34 cellular contexts compared by ENCODE assay signal in the genomic region with DNA sequence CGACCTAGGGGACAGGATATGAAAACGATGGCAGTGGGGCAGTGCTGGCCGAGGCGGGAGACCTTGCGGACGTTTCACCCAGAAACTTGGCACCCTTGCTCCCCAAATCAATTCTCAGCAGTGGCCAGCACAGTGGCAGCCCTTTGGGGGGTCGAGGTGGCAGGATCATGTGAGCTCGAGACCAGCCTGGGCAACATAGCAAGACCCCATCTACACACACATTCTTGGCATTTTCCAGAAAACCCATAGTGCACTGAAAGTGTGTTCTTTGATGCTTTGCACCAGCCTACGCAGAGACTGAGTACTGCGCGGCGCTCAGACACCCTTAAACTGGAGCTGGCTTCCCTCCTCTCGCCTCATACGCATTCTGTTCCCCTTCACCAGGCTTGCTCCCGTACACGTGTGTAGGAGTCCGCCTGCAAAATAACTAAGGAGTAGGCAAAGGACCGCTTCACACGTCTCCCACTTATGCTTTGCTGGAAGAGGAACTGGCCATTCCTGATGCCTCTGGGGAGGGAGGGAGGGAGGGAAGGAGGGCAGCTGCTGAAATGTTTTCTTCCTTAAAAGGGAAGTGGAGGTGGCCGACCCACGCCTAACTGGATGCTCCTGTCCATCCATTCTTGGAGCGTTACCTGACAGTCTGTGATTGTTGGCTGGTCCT. TPM values are rescaled to one million over a fixed set of nuclear protein-coding genes. Genes with fewer than 3 reads are reported as not detected.
DNase-seq lines count a peak whose midpoint lies in the region; ATAC-seq, FAIRE-seq and TF ChIP-seq lines count a peak whose summit lies in the region.
"Had no signal": no experiment of that assay in that cellular context is flagged by ENCODE, and none has a peak within 500 bp of the region (broad histone marks: within the 10 kb centered on the region; RNA-seq: fewer than 3 reads in every experiment).

No MANE protein-coding gene starts in this region.

- no peak for TF ChIP-seq EP300 in K562 (IDR thresholded peaks at IDR 0.05; ENCODE audit: low read length)

- no peak overlapping the region for H3K4me2 ChIP-seq in K562 (ENCODE audit: insufficient read depth, low read length)

- H3K36me3 ChIP-seq in K562 (ENCODE audit: control insufficient read depth, insufficient read depth, low read length) (no peaks in the 10 kb centered on the region), spleen (no peaks in the 10 kb centered on the region)
- H3K36me3 ChIP-seq: breast epithelium, MG63, right atrium auricular region, thyroid gland, vagina had no signal

- no peaks in the 10 kb centered on the region for H3K79me2 ChIP-seq in K562 (ENCODE audit: control insufficient read depth, insufficient read depth, low read length)
- H3K79me2 ChIP-seq: parathyroid adenoma had no signal

- H4K20me1 ChIP-seq in K562 (replicated peaks; ENCODE audit: control insufficient read depth, insufficient read depth, low read length) = no peaks in the 10 kb centered on the region

- FAIRE-seq in K562 (lab: Jason Lieb, UNC) = no peak
- FAIRE-seq: A204.1, colon had no signal

- H3K4me1 ChIP-seq in K562 (replicated peaks in 1 of 2; ENCODE audit: control insufficient read depth in 2 of 2, insufficient read depth in 2 of 2, low read length in 2 of 2) (peaks cover 0 to 10% of the 10 kb centered on the region in 2 experiments; a peak in 3 of 5 replicates), spleen (no peaks in the 10 kb centered on the region)
- H3K4me1 ChIP-seq: parathyroid adenoma, thyroid gland, vagina had no signal

- TF ChIP-seq POLR2A in K562 (conservative IDR thresholded peaks at IDR 0.05) (no peak), spleen (IDR thresholded peaks at IDR 0.05) (no peak)

- no peak overlapping the region for H2AFZ ChIP-seq in K562 (ENCODE audit: low read depth, low read length)
- H2AFZ ChIP-seq: parathyroid adenoma had no signal

- TF ChIP-seq CTCF in K562 (IDR thresholded peaks at IDR 0.05 in 2 of 3, conservative IDR thresholded peaks at IDR 0.05 in 1 of 3; ENCODE audit: insufficient read depth in 2 of 3, low read depth in 1 of 3, low read length in 3 of 3) = no peak
- no peak for TF ChIP-seq CTCF in spleen (IDR thresholded peaks at IDR 0.05 in 8 of 11, conservative IDR thresholded peaks at IDR 0.05 in 3 of 11)

- no peak for TF ChIP-seq RAD21 in K562 (CRISPR knock-in tag; conservative IDR thresholded peaks at IDR 0.05 in 1 of 2, IDR thresholded peaks at IDR 0.05 in 1 of 2)

- intact Hi-C loops in Right ventricle myocardium superior (cut with DNase I) = no loop called here
- intact Hi-C loops in left cardiac atrium (cut with DNase I) = no loop called here
- intact Hi-C loops in K562 (cut with micrococcal nuclease) = no loop called here
- intact Hi-C loops in spleen (cut with DNase I; ENCODE audit: low total_unique reads) = no loop called here

- no peak overlapping the region for H3K4me3 ChIP-seq in K562
- no peak overlapping the region for H3K4me3 ChIP-seq in spleen
- H3K4me3 ChIP-seq: breast epithelium, MG63, right atrium auricular region, thyroid gland, vagina had no signal

- in situ Hi-C loops in K562 (cut with MboI) = no loop called here

- no TSS peak for BruUV-seq in K562 (replicated peaks; lab: Mats Ljungman, UMichigan)

- ATAC-seq in Right ventricle myocardium superior (ENCODE audit: poor library complexity) (no peak), left cardiac atrium (no peak), K562 (no peak), HG03159 (IDR thresholded peaks at IDR 0.05; ENCODE audit: unreplicated experiment) (no peak)
- ATAC-seq: activated naive CD4-positive, alpha-beta T cell treated with anti-CD3 and anti-CD28 coated beads, Interleukin-2, amount 50 U/mL, for 72 hours; activated T-helper 17 cell treated with anti-CD3 and anti-CD28 coated beads, Interleukin-2, amount 50 U/mL, for 72 hours; naive thymus-derived CD4-positive, alpha-beta T cell; PC-3; stimulated activated naive CD8-positive, alpha-beta T cell treated with anti-CD3 and anti-CD28 coated beads, Interleukin-15, amount 100 ng/mL, for 72 hours had no signal

- DNase-seq in Right ventricle myocardium superior (peak; percentile 16), left cardiac atrium (no peak), K562 (ENCODE audit: extremely low read depth in 1 of 4, low spot score in 3 of 4) (no peak), middle frontal gyrus (ENCODE audit: extremely low spot score, low spot score) (peak; percentile 56), spleen (peak; percentile 24), AML-193 (lab: John Stamatoyannopoulos, UW) (no peak), LoVo (ENCODE audit: low spot score) (no peak)
- DNase-seq: activated CD4-positive, alpha-beta memory T cell treated with anti-CD3 and anti-CD28 coated beads, Interleukin-2, amount 10 ng/mL, durations not matched to agents 7 days and 5 days; activated CD4-positive, alpha-beta T cell treated with anti-CD3 and anti-CD28 coated beads for 1 hour; CD4-positive, alpha-beta memory T cell; effector CD4-positive, alpha-beta T cell; GOT3; hypothalamus; MG63; midbrain; naive thymus-derived CD4-positive, alpha-beta T cell; NCI-H1436; NCI-H2081 treated with DMSO at 0.1 percent for 48 hours; NCI-H226; PC-3; SHP77; stimulated activated naive CD8-positive, alpha-beta T cell treated with anti-CD3 and anti-CD28 coated beads, Interleukin-15, amount 100 ng/mL, for 72 hours; T-helper 2 cell; thyroid gland had no signal

- 13% methylated on average over 22 of the region's 22 CpGs for WGBS in K562 (ENCODE audit: insufficient coverage, low coverage, missing lambda C conversion rate)
- WGBS in spleen, 5 donors = 63 to 70% (median 69%) methylated on average over 22 of the region's 22 CpGs

- H3K9me1 ChIP-seq in K562 (ENCODE audit: control insufficient read depth, insufficient read depth, low read length) = no peaks in the 10 kb centered on the region

- H3K27me3 ChIP-seq in K562 (ENCODE audit: control insufficient read depth in 2 of 2, insufficient read depth in 2 of 2, low read length in 2 of 2) (peaks cover 62 to 88% of the 10 kb centered on the region in 2 experiments), spleen (replicated peaks in 1 of 7) (peaks cover 0 to 74% (median 0%) of the 10 kb centered on the region in 7 donors)
- H3K27me3 ChIP-seq: breast epithelium, MG63, right atrium auricular region, thyroid gland, vagina had no signal

- H3K27ac ChIP-seq in K562 (ENCODE audit: extremely low read depth, low read depth, low read length) (no peak overlapping the region), spleen (no peak overlapping the region)
- H3K27ac ChIP-seq: breast epithelium, parathyroid adenoma, right atrium auricular region, thyroid gland, vagina had no signal

- no peak overlapping the region for H3K9ac ChIP-seq in K562 (ENCODE audit: insufficient read depth in 1 of 2, low read depth in 2 of 2, low read length in 2 of 2)
- H3K9ac ChIP-seq: parathyroid adenoma had no signal

- POLR2A ChIA-PET in K562 (lab: Yijun Ruan, JAX) = no interaction called here

- CTCF ChIA-PET in K562 (lab: Yijun Ruan, JAX; ENCODE audit: low intra/inter-chr PET ratio) = no interaction called here

- H3K9me3 ChIP-seq in K562 (replicated peaks; ENCODE audit: control insufficient read depth, insufficient read depth, low read depth, low read length) = no peaks in the 10 kb centered on the region
- H3K9me3 ChIP-seq in spleen = no peaks in the 10 kb centered on the region
- H3K9me3 ChIP-seq: breast epithelium, MG63, right atrium auricular region, thyroid gland, vagina had no signal

RNA-seq across cellular contexts. Expression of a gene that starts 23.5 kb away (rescaled TPM):
- 18.3 TPM for total RNA-seq in Right ventricle myocardium superior
- 10 to 100 TPM; 18.2 to 25.0 TPM for total RNA-seq in left cardiac atrium
- 96.1 and 210 TPM in 2 replicates for total RNA-seq in K562 (2011; cell fraction: chromatin; rRNA removed; ENCODE audit: low replicate concordance)
- 97.7 and 120 TPM in 2 replicates for total RNA-seq in K562 (2011; cell fraction: nucleolus; rRNA removed)
- total RNA-seq in K562 (2011; cell fraction: nucleoplasm; rRNA removed) = 88.2 and 108 TPM in 2 replicates
- 18.0 and 23.8 TPM in 2 replicates for total RNA-seq in K562 (2014; rRNA removed)
- 11.4 and 13.7 TPM in 2 replicates for total RNA-seq in K562 (2014; rRNA removed; fragmentation: Illumina TruSeq; extraction: Trizol)
- total RNA-seq in K562 (2015; rRNA removed; fragmentation: Illumina TruSeq; extraction: Trizol) = 15.2 and 15.6 TPM in 2 replicates
- 33.0 and 34.7 TPM in 2 replicates for total RNA-seq in K562 (2021)
- polyA plus RNA-seq in K562 (2011; rRNA removed) = 13.0 and 17.2 TPM in 2 replicates
- 15.0 and 27.6 TPM in 2 replicates for polyA plus RNA-seq in K562 (2011; cell fraction: cytosol; rRNA removed)
- polyA plus RNA-seq in K562 (2011; cell fraction: nucleus; rRNA removed) = 70.0 and 127 TPM in 2 replicates
- polyA plus RNA-seq in K562 (2012) = 22.7 and 32.9 TPM in 2 replicates
- polyA plus RNA-seq in K562 (2014; fragmentation: Illumina TruSeq; extraction: Trizol) = 24.3 and 32.5 TPM in 2 replicates
- polyA plus RNA-seq in K562 (2014; fragmentation: Nextera tagmentation; extraction: Ambion mirVana) = under 1 TPM; 0.46 to 0.48 TPM
- 20.5 and 32.9 TPM in 2 replicates for polyA plus RNA-seq in K562 (2014; rRNA removed)
- polyA minus RNA-seq in K562 (2011; rRNA and poly(A)+ RNA removed) = 39.5 and 48.7 TPM in 2 replicates
- 15.7 and 31.0 TPM in 2 replicates for polyA minus RNA-seq in K562 (2011; cell fraction: cytosol; rRNA and poly(A)+ RNA removed)
- 37.3 and 44.9 TPM in 2 replicates for polyA minus RNA-seq in K562 (2011; cell fraction: nucleus; rRNA and poly(A)+ RNA removed)
- 10 to 100 TPM; 26.8 to 66.5 (median 30.1) TPM for total RNA-seq in spleen
- polyA plus RNA-seq in spleen = 10 to 100 TPM; 19.2 to 47.2 (median 31.3) TPM
- total RNA-seq: PC-3 had no signal

RNA-seq across cellular contexts. Expression of a gene that starts 40.9 kb away (rescaled TPM):
- total RNA-seq in Right ventricle myocardium superior (1.7 TPM), left cardiac atrium (under 1 TPM; 0.76 to 0.88 TPM), K562 (2014; rRNA removed) (not detected in 2 replicates), K562 (2014; rRNA removed; fragmentation: Illumina TruSeq; extraction: Trizol) (not detected in 2 replicates), K562 (2015; rRNA removed; fragmentation: Illumina TruSeq; extraction: Trizol) (not detected in 2 replicates), K562 (2021) (not detected in 2 replicates), spleen (1 to 10 TPM in 2 of 7 donors, under 1 TPM in 4, not detected in 1; 0.23 to 2.1 (median 0.85) TPM)
- total RNA-seq in K562 (2011; cell fraction: chromatin; rRNA removed; ENCODE audit: low replicate concordance) = 0.25 and 0.49 TPM in 2 replicates
- total RNA-seq in K562 (2011; cell fraction: nucleolus; rRNA removed) = 0.13 and 0.67 TPM in 2 replicates
- total RNA-seq in K562 (2011; cell fraction: nucleoplasm; rRNA removed) = 0.15 TPM in 2 replicates
- polyA plus RNA-seq in K562 (2011; rRNA removed) (0.01 and 0.07 TPM in 2 replicates), K562 (2014; fragmentation: Illumina TruSeq; extraction: Trizol) (not detected in 2 replicates), K562 (2014; fragmentation: Nextera tagmentation; extraction: Ambion mirVana) (not detected), K562 (2014; rRNA removed) (0.07 and 0.16 TPM in 2 replicates), spleen (under 1 TPM; 0.26 to 0.91 (median 0.67) TPM)
- 0.04 and 0.10 TPM in 2 replicates for polyA plus RNA-seq in K562 (2011; cell fraction: cytosol; rRNA removed)
- polyA plus RNA-seq in K562 (2011; cell fraction: nucleus; rRNA removed) = 0.44 and 0.68 TPM in 2 replicates
- not detected in 2 replicates for polyA plus RNA-seq in K562 (2012)
- polyA minus RNA-seq in K562 (2011; rRNA and poly(A)+ RNA removed) = not detected in 2 replicates
- not detected in 2 replicates for polyA minus RNA-seq in K562 (2011; cell fraction: cytosol; rRNA and poly(A)+ RNA removed)
- polyA minus RNA-seq in K562 (2011; cell fraction: nucleus; rRNA and poly(A)+ RNA removed) = 0.13 TPM in 1 of 2 replicates, not detected in the other
- total RNA-seq: CD4-positive, alpha-beta memory T cell; Daoy; naive thymus-derived CD4-positive, alpha-beta T cell had no signal
- polyA plus RNA-seq: CD4-positive, alpha-beta memory T cell; naive thymus-derived CD4-positive, alpha-beta T cell had no signal

Comparison
In these comparisons a context has a peak if more than half of its experiments do, and no peak if none do; other contexts are left out.
1. DNase-seq: peak in Right ventricle myocardium superior (single experiment), middle frontal gyrus (single experiment) and spleen (single experiment); none in left cardiac atrium (single experiment), K562 (0 of 4), AML-193 (0 of 2) and LoVo (single experiment).